ENCODE assay signal across 9 cellular contexts in the genomic region with DNA sequence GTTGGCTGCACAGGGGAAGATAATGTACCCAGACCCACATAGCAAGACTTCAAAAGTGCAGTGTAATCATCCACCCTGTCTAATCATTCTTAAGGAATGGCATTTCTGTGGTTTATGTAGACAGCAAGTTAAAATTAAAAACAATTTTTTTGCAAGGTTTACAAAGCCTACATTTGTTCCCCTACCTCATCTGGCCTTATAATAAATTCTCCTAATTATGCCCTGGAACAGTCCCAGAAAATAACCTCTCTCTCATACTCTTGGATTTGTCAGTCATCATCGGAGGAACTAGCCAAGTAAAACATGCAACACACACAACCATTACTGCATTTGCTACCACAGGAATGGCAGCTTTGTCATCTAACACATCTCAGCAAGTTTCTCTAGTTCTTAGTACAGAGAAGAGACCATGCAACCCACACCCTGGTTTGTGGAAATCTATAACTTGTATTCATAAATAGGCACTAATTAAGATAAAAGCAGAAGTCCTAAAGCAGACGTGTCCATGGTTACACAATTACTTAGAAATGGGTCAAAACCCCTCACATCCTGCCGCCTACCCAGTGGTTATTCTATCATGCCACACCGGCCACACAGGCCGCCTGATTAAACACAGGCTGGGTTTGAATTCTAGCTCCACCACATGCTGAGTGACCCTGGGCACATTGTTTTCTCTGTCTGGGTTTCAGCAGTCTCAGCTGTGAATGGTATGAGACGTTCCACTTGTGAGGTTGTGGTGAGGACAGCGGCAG. TPM values are rescaled to one million over a fixed set of nuclear protein-coding genes. Genes with fewer than 3 reads are reported as not detected.
DNase-seq lines count a peak whose midpoint lies in the region; ATAC-seq and TF ChIP-seq lines count a peak whose summit lies in the region.
"Had no signal": no experiment of that assay in that cellular context is flagged by ENCODE, and none has a peak within 500 bp of the region (broad histone marks: within the 10 kb centered on the region; RNA-seq: fewer than 3 reads in every experiment).

No MANE protein-coding gene starts in this region.

- H3K27me3 Mint-ChIP-seq in neural progenitor cell (ENCODE audit: insufficient read depth, low read depth), result peaks cover 7% of the 10 kb centered on the region
- H3K27me3 Mint-ChIP-seq in activated naive CD4-positive, alpha-beta T cell treated with anti-CD3 and anti-CD28 coated beads, Interleukin-2, amount 10 ng/mL, durations not matched to agents 7 days and 5 days, result peaks cover 19% of the 10 kb centered on the region

- H3K36me3 ChIP-seq in neural progenitor cell (no peaks in the 10 kb centered on the region), Peyer's patch (no peaks in the 10 kb centered on the region)

- TF ChIP-seq POLR2A in Peyer's patch (IDR thresholded peaks at IDR 0.05), result no peak

- no peak overlapping the region for H3K4me3 Mint-ChIP-seq in neural progenitor cell
- H3K4me3 Mint-ChIP-seq in activated naive CD4-positive, alpha-beta T cell treated with anti-CD3 and anti-CD28 coated beads, Interleukin-2, amount 10 ng/mL, durations not matched to agents 7 days and 5 days, result no peak overlapping the region

- H3K4me3 ChIP-seq in neural progenitor cell (no peak overlapping the region), Peyer's patch (no peak overlapping the region)

- peaks cover 24% of the 10 kb centered on the region for H3K4me1 Mint-ChIP-seq in neural progenitor cell
- H3K4me1 Mint-ChIP-seq in activated naive CD4-positive, alpha-beta T cell treated with anti-CD3 and anti-CD28 coated beads, Interleukin-2, amount 10 ng/mL, durations not matched to agents 7 days and 5 days, result no peaks in the 10 kb centered on the region

- no peaks in the 10 kb centered on the region for H3K27me3 ChIP-seq in neural progenitor cell
- no peaks in the 10 kb centered on the region for H3K27me3 ChIP-seq in Peyer's patch

- no peak overlapping the region for H3K27ac ChIP-seq in neural progenitor cell
- H3K27ac ChIP-seq in Peyer's patch, result no peak overlapping the region

- no peaks in the 10 kb centered on the region for H4K20me1 ChIP-seq in neural progenitor cell (ENCODE audit: low read depth)

- no peaks in the 10 kb centered on the region for H3K9me3 ChIP-seq in neural progenitor cell (ENCODE audit: low read depth)
- no peaks in the 10 kb centered on the region for H3K9me3 ChIP-seq in Peyer's patch

- TF ChIP-seq CTCF in neural progenitor cell (IDR thresholded peaks at IDR 0.05) (no peak), Peyer's patch (IDR thresholded peaks at IDR 0.05) (no peak)

- ATAC-seq in GM18511 (IDR thresholded peaks at IDR 0.05; ENCODE audit: unreplicated experiment) (peak; percentile 76), HG03460 (IDR thresholded peaks at IDR 0.05; ENCODE audit: unreplicated experiment) (peak; percentile 65), GM19023 (IDR thresholded peaks at IDR 0.05; ENCODE audit: unreplicated experiment) (no peak)

- no peaks in the 10 kb centered on the region for H3K9me3 Mint-ChIP-seq in neural progenitor cell
- H3K9me3 Mint-ChIP-seq in activated naive CD4-positive, alpha-beta T cell treated with anti-CD3 and anti-CD28 coated beads, Interleukin-2, amount 10 ng/mL, durations not matched to agents 7 days and 5 days, result no peaks in the 10 kb centered on the region

- no peak overlapping the region for H3K9ac ChIP-seq in neural progenitor cell

- H3K4me1 ChIP-seq in neural progenitor cell (no peaks in the 10 kb centered on the region), Peyer's patch (peaks cover 0 to 7% (median 0%) of the 10 kb centered on the region in 4 donors)

- H2AFZ ChIP-seq in neural progenitor cell (replicated peaks), result no peak overlapping the region

- peak; percentile 96 for DNase-seq in astrocyte of the hippocampus (ENCODE audit: low read depth, low spot score)
- peak; percentile 50 for DNase-seq in neural progenitor cell (ENCODE audit: low spot score)
- no peak for DNase-seq in Peyer's patch
- DNase-seq in activated CD8-positive, alpha-beta memory T cell treated with anti-CD3 and anti-CD28 coated beads, Interleukin-2, amount 50 U/mL, for 48 hours, result no peak
- DNase-seq in activated naive CD4-positive, alpha-beta T cell treated with anti-CD3 and anti-CD28 coated beads, Interleukin-2, amount 10 ng/mL, durations not matched to agents 7 days and 5 days, result no peak
- DNase-seq: NCI-H2029 had no signal

- no peak overlapping the region for H3K4me2 ChIP-seq in neural progenitor cell

- H3K36me3 Mint-ChIP-seq in neural progenitor cell, result no peaks in the 10 kb centered on the region
- no peaks in the 10 kb centered on the region for H3K36me3 Mint-ChIP-seq in activated naive CD4-positive, alpha-beta T cell treated with anti-CD3 and anti-CD28 coated beads, Interleukin-2, amount 10 ng/mL, durations not matched to agents 7 days and 5 days

- no peak overlapping the region for H3K27ac Mint-ChIP-seq in neural progenitor cell
- H3K27ac Mint-ChIP-seq in activated naive CD4-positive, alpha-beta T cell treated with anti-CD3 and anti-CD28 coated beads, Interleukin-2, amount 10 ng/mL, durations not matched to agents 7 days and 5 days, result no peak overlapping the region

- CTCF ChIA-PET in activated naive CD4-positive, alpha-beta T cell treated with anti-CD3 and anti-CD28 coated beads, Interleukin-2, amount 10 ng/mL, durations not matched to agents 7 days and 5 days (lab: Charles Lee), result no interaction called here

- no peaks in the 10 kb centered on the region for H3K79me2 ChIP-seq in neural progenitor cell (ENCODE audit: low read depth)

- no peaks in the 10 kb centered on the region for H3F3A ChIP-seq in neural progenitor cell (ENCODE audit: low read depth)

RNA-seq across cellular contexts. Expression of gene ABLIM1, which starts 19.0 kb away (rescaled TPM):
- total RNA-seq in neural progenitor cell (ENCODE audit: low replicate concordance), result 39.8 and 49.0 TPM in 2 replicates
- 100 to 1,000 TPM in 3 of 4 donors, 10 to 100 TPM in 1; 91.6 to 145 (median 121) TPM for total RNA-seq in Peyer's patch

Comparison
In these comparisons a context has a peak if more than half of its experiments do, and no peak if none do; other contexts are left out.
1. DNase-seq: peak in astrocyte of the hippocampus (single experiment) and neural progenitor cell (single experiment); none in Peyer's patch (0 of 3), activated CD8-positive, alpha-beta memory T cell treated with anti-CD3 and anti-CD28 coated beads, Interleukin-2, amount 50 U/mL, for 48 hours (single experiment) and activated naive CD4-positive, alpha-beta T cell treated with anti-CD3 and anti-CD28 coated beads, Interleukin-2, amount 10 ng/mL, durations not matched to agents 7 days and 5 days (single experiment).